7 cellular contexts compared by ENCODE assay signal in the genomic region with DNA sequence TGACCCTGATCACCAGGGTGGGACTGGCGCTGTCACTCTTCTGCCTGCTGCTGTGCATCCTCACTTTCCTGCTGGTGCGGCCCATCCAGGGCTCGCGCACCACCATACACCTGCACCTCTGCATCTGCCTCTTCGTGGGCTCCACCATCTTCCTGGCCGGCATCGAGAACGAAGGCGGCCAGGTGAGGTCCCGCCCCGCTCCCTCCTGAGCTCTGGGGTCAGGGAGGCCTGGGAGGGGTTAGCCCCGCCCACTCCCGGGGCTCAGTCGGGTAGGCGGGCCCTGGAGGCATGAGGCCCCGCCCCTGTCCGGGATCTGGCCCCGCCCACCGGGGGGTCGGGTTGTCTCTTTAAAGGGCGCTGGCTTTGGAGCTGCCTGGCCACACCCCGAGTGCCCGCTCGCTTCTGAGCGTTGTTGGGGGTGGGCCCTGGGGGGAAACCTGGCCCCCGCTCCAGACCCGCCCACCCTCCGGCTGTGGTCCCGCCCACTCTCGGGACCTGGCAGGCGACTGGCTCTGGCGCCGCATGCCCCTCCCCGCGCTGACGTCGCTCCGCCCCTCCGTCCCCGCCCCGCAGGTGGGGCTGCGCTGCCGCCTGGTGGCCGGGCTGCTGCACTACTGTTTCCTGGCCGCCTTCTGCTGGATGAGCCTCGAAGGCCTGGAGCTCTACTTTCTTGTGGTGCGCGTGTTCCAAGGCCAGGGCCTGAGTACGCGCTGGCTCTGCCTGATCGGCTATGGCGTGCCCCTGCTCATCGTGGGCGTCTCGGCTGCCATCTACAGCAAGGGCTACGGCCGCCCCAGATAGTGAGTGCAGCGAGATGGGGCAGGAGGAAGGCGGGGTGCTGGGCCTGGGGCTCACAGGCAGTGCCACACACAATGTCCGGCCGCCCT.
DNase-seq lines count a peak whose midpoint lies in the region; ATAC-seq lines count a peak whose summit lies in the region.

No MANE protein-coding gene starts in this region.

- ATAC-seq in GM18511 (IDR thresholded peaks at IDR 0.05; ENCODE audit: unreplicated experiment): peak; percentile 74
- ATAC-seq in HG03039 (IDR thresholded peaks at IDR 0.05; ENCODE audit: unreplicated experiment): peak; percentile 47

- no peaks in the 10 kb centered on the region for H3K27me3 ChIP-seq in layer of hippocampus (ENCODE audit: control insufficient read depth, insufficient read depth, low read length)

- DNase-seq in NCI-H446 (lab: John Stamatoyannopoulos, UW): peak; percentile 48 to 80
- DNase-seq in activated CD4-positive, alpha-beta T cell treated with anti-CD3 and anti-CD28 coated beads for 4 hours: peak; percentile 86
- peak; percentile 93 for DNase-seq in stimulated activated CD4-positive, alpha-beta T cell treated with anti-CD3 and anti-CD28 coated beads, Interleukin-1b, Interleukin-23, amount 100 ng/mL, for 48 hours

- H3K27ac ChIP-seq in cingulate gyrus (ENCODE audit: low read depth, low read length): peak overlapping the region; percentile 65
- H3K27ac ChIP-seq in layer of hippocampus (ENCODE audit: low read depth, low read length): peak overlapping the region; percentile 62

Comparison
In these comparisons a context has a peak if more than half of its experiments do, and no peak if none do; other contexts are left out.
1. Peak in every context shown above with its lines: DNase-seq, ATAC-seq and H3K27ac ChIP-seq.